1 cellular context compared by ENCODE assay signal in genomic region chr18:21636769-21637168, GRCh38.
TF ChIP-seq lines count a peak whose summit lies in the region.

No MANE protein-coding gene starts in this region.

TF ChIP-seq in HCT116, 20 proteins besides CTCF, POLR2A, EP300 and RAD21 (continued from another document):
- TF ChIP-seq ZBTB33 (IDR thresholded peaks at IDR 0.05; ENCODE audit: extremely low read depth, insufficient replicate concordance, low read length) (no peak), CBX3 (IDR thresholded peaks at IDR 0.05; ENCODE audit: low read depth) (no peak), ATF3 (IDR thresholded peaks at IDR 0.05) (no peak), ZNF274 (IDR thresholded peaks at IDR 0.05; ENCODE audit: low read depth, low read length) (no peak), SRF (IDR thresholded peaks at IDR 0.05; ENCODE audit: low read depth) (no peak), CEBPB (IDR thresholded peaks at IDR 0.05; ENCODE audit: low read depth) (no peak), REST (IDR thresholded peaks at IDR 0.05; ENCODE audit: low read depth) (no peak), TCF7L2 (IDR thresholded peaks at IDR 0.05; ENCODE audit: borderline replicate concordance, extremely low read depth, insufficient read depth, insufficient read length) (no peak), EZH2phosphoT487 (IDR thresholded peaks at IDR 0.05; ENCODE audit: borderline replicate concordance) (no peak), POLR2AphosphoS5 (IDR thresholded peaks at IDR 0.05; ENCODE audit: low read depth, low read length) (no peak), SIN3A (IDR thresholded peaks at IDR 0.05; ENCODE audit: low read depth) (no peak), EGR1 (IDR thresholded peaks at IDR 0.05; ENCODE audit: low read depth) (no peak), SP1 (IDR thresholded peaks at IDR 0.05; ENCODE audit: low read depth) (no peak), YY1 (IDR thresholded peaks at IDR 0.05; ENCODE audit: extremely low read depth, insufficient replicate concordance, low read depth, low read length) (no peak)
